Comparison of ENCODE assay signal across 9 cellular contexts in the genomic region with DNA sequence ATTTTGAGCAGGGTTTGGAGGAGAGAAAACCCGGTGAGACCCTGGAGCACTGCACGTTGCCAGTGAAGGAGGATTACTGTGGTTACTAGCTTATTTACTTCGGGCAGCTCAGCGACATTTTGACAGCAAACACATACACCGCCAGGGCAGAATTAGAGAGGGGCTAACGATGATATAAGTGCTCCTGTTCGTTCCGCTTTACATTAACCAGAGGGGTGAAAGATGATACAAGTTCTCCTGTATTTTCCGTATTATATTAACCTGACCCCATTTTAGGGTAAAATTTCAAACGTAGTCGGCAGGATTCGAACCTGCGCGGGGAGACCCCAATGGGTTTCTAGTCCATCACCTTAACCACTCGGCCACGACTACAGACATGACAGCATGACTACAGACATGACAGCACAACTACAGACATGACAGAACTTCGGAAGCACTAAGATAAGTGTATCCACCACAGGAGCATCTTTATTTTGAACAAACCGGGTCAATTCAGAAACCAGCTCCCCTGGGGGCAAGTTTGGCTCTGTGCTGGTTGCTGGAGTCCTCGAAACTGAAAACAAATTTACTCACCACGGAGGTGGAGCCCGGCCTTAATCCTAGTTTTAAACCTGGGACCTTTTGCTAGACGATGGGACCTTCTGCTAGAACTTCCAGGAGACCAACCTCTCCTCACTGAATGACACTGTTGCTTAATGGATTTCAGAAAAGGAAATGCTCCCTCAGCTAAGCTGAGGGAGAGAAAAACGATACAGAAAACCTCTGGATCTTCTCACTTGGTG.
DNase-seq lines count a peak whose midpoint lies in the region; ATAC-seq and TF ChIP-seq lines count a peak whose summit lies in the region.
"Had no signal": no experiment of that assay in that cellular context is flagged by ENCODE, and none has a peak within 500 bp of the region (broad histone marks: within the 10 kb centered on the region; RNA-seq: fewer than 3 reads in every experiment).

No MANE protein-coding gene starts in this region.

- WGBS in esophagus squamous epithelium, 2 donors, result 5 to 15% methylated on average over 23 of the region's 23 CpGs

- H3K36me3 ChIP-seq in A673 (ENCODE audit: insufficient read depth, low read length, poor library complexity, severe bottlenecking), result no peaks in the 10 kb centered on the region
- H3K36me3 ChIP-seq in Caco-2 (ENCODE audit: control insufficient read depth, insufficient read depth, low read length), result no peaks in the 10 kb centered on the region
- no peaks in the 10 kb centered on the region for H3K36me3 ChIP-seq in esophagus squamous epithelium

- CTCF ChIA-PET in A673 (lab: Charles Lee), result no interaction called here
- CTCF ChIA-PET in Caco-2 (lab: Charles Lee), result no interaction called here

- peak; percentile 70 for ATAC-seq in GM19463 (IDR thresholded peaks at IDR 0.05; ENCODE audit: unreplicated experiment)
- ATAC-seq in activated naive CD8-positive, alpha-beta T cell treated with anti-CD3 and anti-CD28 coated beads, Interleukin-2, amount 10 ng/mL, durations not matched to agents 7 days and 5 days (ENCODE audit: low read depth), result peak; percentile 39

- peak overlapping the region; percentile 39 for H3K27ac ChIP-seq in A673 (ENCODE audit: low read depth, low read length, poor library complexity, severe bottlenecking)
- H3K27ac ChIP-seq in esophagus squamous epithelium, result no peak overlapping the region

- POLR2A ChIA-PET in A673 (lab: Charles Lee; ENCODE audit: low non-redundant PET), result no interaction called here
- POLR2A ChIA-PET in activated naive CD8-positive, alpha-beta T cell treated with anti-CD3 and anti-CD28 coated beads, Interleukin-2, amount 10 ng/mL, durations not matched to agents 7 days and 5 days (lab: Charles Lee), result interaction anchor here (0.9 kb wide), 1 partner anchor 80 kb away, joined by 3 read pairs; the partner anchor contains the start of gene ZNF184
- POLR2A ChIA-PET in Caco-2 (lab: Charles Lee), result no interaction called here

- peaks cover 83% of the 10 kb centered on the region for H3K27me3 Mint-ChIP-seq in activated naive CD8-positive, alpha-beta T cell treated with anti-CD3 and anti-CD28 coated beads, Interleukin-2, amount 10 ng/mL, durations not matched to agents 7 days and 5 days
- H3K27me3 Mint-ChIP-seq in nephron progenitor cell (ENCODE audit: low read depth, poor library complexity) (peaks cover 51% of the 10 kb centered on the region), Caco-2 (ENCODE audit: insufficient read depth, unreplicated experiment) (no peaks in the 10 kb centered on the region)

- intact Hi-C loops in A673 (cut with micrococcal nuclease; ENCODE audit: unreplicated experiment), result loop anchor here (2.0 kb wide), 1 partner anchor 29 kb away; no protein-coding TSS in a partner anchor
- intact Hi-C loops in Caco-2 (cut with micrococcal nuclease; ENCODE audit: unreplicated experiment), result no loop called here
- intact Hi-C loops in esophagus squamous epithelium (cut with DNase I), result no loop called here

- DNase-seq in A673 (ENCODE audit: low spot score), result peak; percentile 89
- peak; percentile 81 for DNase-seq in NCI-H1105 (lab: John Stamatoyannopoulos, UW)
- DNase-seq in activated naive CD8-positive, alpha-beta T cell treated with anti-CD3 and anti-CD28 coated beads, Interleukin-2, amount 10 ng/mL, durations not matched to agents 7 days and 5 days, result no peak
- peak; percentile 60 for DNase-seq in nephron progenitor cell
- DNase-seq in Caco-2, result no peak
- no peak for DNase-seq in esophagus squamous epithelium (lab: John Stamatoyannopoulos, UW)
- no peak for DNase-seq in NK-92 (lab: John Stamatoyannopoulos, UW; ENCODE audit: unreplicated experiment)

- H3K27ac Mint-ChIP-seq in activated naive CD8-positive, alpha-beta T cell treated with anti-CD3 and anti-CD28 coated beads, Interleukin-2, amount 10 ng/mL, durations not matched to agents 7 days and 5 days, result peak overlapping the region; percentile 58
- H3K27ac Mint-ChIP-seq in nephron progenitor cell (peak overlapping the region; percentile 85), Caco-2 (ENCODE audit: unreplicated experiment) (no peak overlapping the region)
- H3K27ac Mint-ChIP-seq: memory B cell had no signal

- no peak for TF ChIP-seq CTCF in A673 (conservative IDR thresholded peaks at IDR 0.05; ENCODE audit: low read depth, low read length)
- TF ChIP-seq CTCF in nephron progenitor cell (IDR thresholded peaks at IDR 0.05), result no peak
- TF ChIP-seq CTCF in Caco-2 (IDR thresholded peaks at IDR 0.05; ENCODE audit: insufficient read depth in 1 of 2, low read depth in 1 of 2, low read length in 1 of 2, severe bottlenecking in 1 of 2, unreplicated experiment in 1 of 2), result no peak
- no peak for TF ChIP-seq CTCF in esophagus squamous epithelium (IDR thresholded peaks at IDR 0.05)

- no peak for TF ChIP-seq POLR2A in esophagus squamous epithelium (IDR thresholded peaks at IDR 0.05)

- H3K4me3 Mint-ChIP-seq in activated naive CD8-positive, alpha-beta T cell treated with anti-CD3 and anti-CD28 coated beads, Interleukin-2, amount 10 ng/mL, durations not matched to agents 7 days and 5 days, result peak overlapping the region; percentile 71
- H3K4me3 Mint-ChIP-seq in nephron progenitor cell, result peak overlapping the region; percentile 87
- no peak overlapping the region for H3K4me3 Mint-ChIP-seq in Caco-2 (ENCODE audit: unreplicated experiment)
- H3K4me3 Mint-ChIP-seq: memory B cell had no signal

- H3K36me3 Mint-ChIP-seq in activated naive CD8-positive, alpha-beta T cell treated with anti-CD3 and anti-CD28 coated beads, Interleukin-2, amount 10 ng/mL, durations not matched to agents 7 days and 5 days, result no peaks in the 10 kb centered on the region
- H3K36me3 Mint-ChIP-seq in nephron progenitor cell (ENCODE audit: low read depth), result no peaks in the 10 kb centered on the region
- H3K36me3 Mint-ChIP-seq in Caco-2 (ENCODE audit: insufficient read depth, unreplicated experiment), result peaks cover 3% of the 10 kb centered on the region
- H3K36me3 Mint-ChIP-seq: memory B cell had no signal

- peaks cover 11% of the 10 kb centered on the region for H3K4me1 Mint-ChIP-seq in activated naive CD8-positive, alpha-beta T cell treated with anti-CD3 and anti-CD28 coated beads, Interleukin-2, amount 10 ng/mL, durations not matched to agents 7 days and 5 days
- H3K4me1 Mint-ChIP-seq in nephron progenitor cell (peaks cover 5% of the 10 kb centered on the region), Caco-2 (ENCODE audit: low read depth, unreplicated experiment) (no peaks in the 10 kb centered on the region)

- BruUV-seq in A673 (replicated peaks; lab: Mats Ljungman, UMichigan) (TSS peak; percentile 99), Caco-2 (replicated peaks; lab: Mats Ljungman, UMichigan) (no TSS peak)

- H3K9me3 ChIP-seq in A673 (ENCODE audit: low read depth, low read length, poor library complexity, severe bottlenecking) (no peaks in the 10 kb centered on the region), Caco-2 (no peaks in the 10 kb centered on the region), esophagus squamous epithelium (no peaks in the 10 kb centered on the region)

- peaks cover 4% of the 10 kb centered on the region for H3K9me3 Mint-ChIP-seq in activated naive CD8-positive, alpha-beta T cell treated with anti-CD3 and anti-CD28 coated beads, Interleukin-2, amount 10 ng/mL, durations not matched to agents 7 days and 5 days
- H3K9me3 Mint-ChIP-seq in nephron progenitor cell (peaks cover 2% of the 10 kb centered on the region), Caco-2 (ENCODE audit: unreplicated experiment) (peaks cover 6% of the 10 kb centered on the region)

- no peaks in the 10 kb centered on the region for H3K4me1 ChIP-seq in A673 (ENCODE audit: insufficient read depth, low read length, poor library complexity, severe bottlenecking)
- no peaks in the 10 kb centered on the region for H3K4me1 ChIP-seq in Caco-2
- peaks cover 0 to 11% (median 4%) of the 10 kb centered on the region in 3 donors for H3K4me1 ChIP-seq in esophagus squamous epithelium

- no peaks in the 10 kb centered on the region for H3K27me3 ChIP-seq in A673 (replicated peaks; ENCODE audit: insufficient read depth, low read depth, low read length, poor library complexity)
- no peaks in the 10 kb centered on the region for H3K27me3 ChIP-seq in Caco-2 (replicated peaks; ENCODE audit: control insufficient read depth, insufficient read depth, low read length)
- peaks cover 0 to 100% (median 10%) of the 10 kb centered on the region in 4 donors for H3K27me3 ChIP-seq in esophagus squamous epithelium

- peak overlapping the region; percentile 51 for H3K4me3 ChIP-seq in A673 (ENCODE audit: low read depth, low read length, poor library complexity, severe bottlenecking)
- H3K4me3 ChIP-seq in Caco-2 (ENCODE audit: low read depth, low read length), result no peak overlapping the region
- H3K4me3 ChIP-seq in esophagus squamous epithelium, result no peak overlapping the region

Comparison
In these comparisons a context has a peak if more than half of its experiments do, and no peak if none do; other contexts are left out.
1. DNase-seq: peak in A673 (single experiment), NCI-H1105 (single experiment) and nephron progenitor cell (single experiment); none in activated naive CD8-positive, alpha-beta T cell treated with anti-CD3 and anti-CD28 coated beads, Interleukin-2, amount 10 ng/mL, durations not matched to agents 7 days and 5 days (single experiment), Caco-2 (0 of 2), esophagus squamous epithelium (single experiment) and NK-92 (single experiment).